In genomic region chr2:130393318-130393910, GRCh38 we compare ENCODE assay signal across 17 cellular contexts. TPM values are rescaled to one million over a fixed set of nuclear protein-coding genes. Genes with fewer than 3 reads are reported as not detected.
DNase-seq lines count a peak whose midpoint lies in the region; TF ChIP-seq lines count a peak whose summit lies in the region.
"Had no signal": no experiment of that assay in that cellular context is flagged by ENCODE, and none has a peak within 500 bp of the region (broad histone marks: within the 10 kb centered on the region; RNA-seq: fewer than 3 reads in every experiment).

No MANE protein-coding gene starts in this region.

- no peak overlapping the region for H3K4me3 ChIP-seq in PC-9
- H3K4me3 ChIP-seq: lower lobe of right lung, upper lobe of right lung had no signal

- no peak overlapping the region for H2AFZ ChIP-seq in PC-9

- H3K27ac ChIP-seq in PC-9, result no peak overlapping the region
- H3K27ac ChIP-seq: lower lobe of right lung, upper lobe of right lung had no signal

- peaks cover 4% of the 10 kb centered on the region; the same call in 1 of the 2 replicates for H3F3A ChIP-seq in PC-9 (ENCODE audit: insufficient read depth, low read depth)

- 0 out of 2 replicates have a peak overlapping the region, but pooled peaks have one; percentile 21 for H3K4me2 ChIP-seq in PC-9

- H3K9me3 Mint-ChIP-seq in activated naive CD8-positive, alpha-beta T cell (ENCODE audit: low read depth), result no peaks in the 10 kb centered on the region
- H3K9me3 Mint-ChIP-seq in activated naive CD8-positive, alpha-beta T cell treated with anti-CD3 and anti-CD28 coated beads for 36 hours, result no peaks in the 10 kb centered on the region
- H3K9me3 Mint-ChIP-seq in type B pancreatic cell, result peaks cover 4% of the 10 kb centered on the region
- H3K9me3 Mint-ChIP-seq: CD8-positive, alpha-beta memory T cell had no signal

- POLR2A ChIA-PET in PC-9 (lab: Charles Lee; ENCODE audit: unreplicated experiment), result interaction anchor here (0.6 kb wide), 1 partner anchor 20 kb away, joined by 4 read pairs; no protein-coding TSS in a partner anchor

- H3K4me1 ChIP-seq in PC-9 (replicated peaks; ENCODE audit: insufficient read depth), result peaks cover 15% of the 10 kb centered on the region; the same call in 1 of the 2 replicates

- no TSS peak for BruUV-seq in PC-9 (replicated peaks; lab: Mats Ljungman, UMichigan)

- no peaks in the 10 kb centered on the region for H3K9me2 ChIP-seq in PC-9 (ENCODE audit: insufficient read depth)

- H3K27me3 Mint-ChIP-seq in activated naive CD8-positive, alpha-beta T cell, result peaks cover 15% of the 10 kb centered on the region
- peaks cover 42% of the 10 kb centered on the region for H3K27me3 Mint-ChIP-seq in activated naive CD8-positive, alpha-beta T cell treated with anti-CD3 and anti-CD28 coated beads for 36 hours
- H3K27me3 Mint-ChIP-seq in type B pancreatic cell, result peaks cover 26% of the 10 kb centered on the region

- no peaks in the 10 kb centered on the region for H3K36me3 ChIP-seq in PC-9 (ENCODE audit: low read depth)
- H3K36me3 ChIP-seq: lower lobe of right lung, upper lobe of right lung had no signal

- H3K27me3 ChIP-seq in PC-9 (ENCODE audit: insufficient read depth, low read depth), result peaks cover 7% of the 10 kb centered on the region
- H3K27me3 ChIP-seq: upper lobe of right lung had no signal

- no peaks in the 10 kb centered on the region for H4K20me1 ChIP-seq in PC-9 (ENCODE audit: insufficient read depth)

- TF ChIP-seq CTCF in PC-9 (conservative IDR thresholded peaks at IDR 0.05) (no peak), type B pancreatic cell (conservative IDR thresholded peaks at IDR 0.05) (no peak)

- CTCF ChIA-PET in PC-9 (lab: Charles Lee), result no interaction called here

- no peak for DNase-seq in activated naive CD8-positive, alpha-beta T cell treated with anti-CD3 and anti-CD28 coated beads for 36 hours
- peak; percentile 60 to 78 for DNase-seq in PC-9
- peak; percentile 33 for DNase-seq in glomerular visceral epithelial cell (ENCODE audit: extremely low spot score)
- no peak for DNase-seq in type B pancreatic cell (ENCODE audit: extremely low spot score, unreplicated experiment)
- no peak for DNase-seq in mesenteric fat pad (ENCODE audit: low spot score)
- DNase-seq in stimulated activated CD4-positive, alpha-beta T cell treated with anti-CD3 and anti-CD28 coated beads, Interleukin-2, amount 100 ng/mL, for 24 hours, result no peak
- no peak for DNase-seq in inferior parietal cortex (ENCODE audit: extremely low spot score)
- DNase-seq: activated CD4-positive, alpha-beta T cell treated with anti-CD3 and anti-CD28 coated beads, Interleukin-2, amount 50 U/mL, for 48 hours; anterior cingulate cortex; CD8-positive, alpha-beta memory T cell; lower lobe of right lung; NCI-H1694; NCI-H526; nucleus accumbens; stimulated activated naive CD4-positive, alpha-beta T cell; upper lobe of right lung had no signal

- intact Hi-C loops in PC-9 (cut with micrococcal nuclease; ENCODE audit: unreplicated experiment), result loop anchor here (1.0 to 5.0 kb wide), 3 partner anchors 21 to 51 kb away; partner anchors contain the start of genes IMP4 and PTPN18

- no peaks in the 10 kb centered on the region for H3K9me3 ChIP-seq in PC-9 (ENCODE audit: insufficient read depth, low read depth)
- H3K9me3 ChIP-seq: lower lobe of right lung, upper lobe of right lung had no signal

- peaks cover 13% of the 10 kb centered on the region for H3K4me1 Mint-ChIP-seq in activated naive CD8-positive, alpha-beta T cell (ENCODE audit: low read depth)
- H3K4me1 Mint-ChIP-seq in activated naive CD8-positive, alpha-beta T cell treated with anti-CD3 and anti-CD28 coated beads for 36 hours, result peaks cover 11% of the 10 kb centered on the region
- H3K4me1 Mint-ChIP-seq in type B pancreatic cell (ENCODE audit: unreplicated experiment), result peaks cover 12% of the 10 kb centered on the region

- H3K79me2 ChIP-seq in PC-9 (ENCODE audit: low read depth), result no peaks in the 10 kb centered on the region

- H3K36me3 Mint-ChIP-seq in activated naive CD8-positive, alpha-beta T cell, result peaks cover 5% of the 10 kb centered on the region
- peaks cover 2% of the 10 kb centered on the region for H3K36me3 Mint-ChIP-seq in activated naive CD8-positive, alpha-beta T cell treated with anti-CD3 and anti-CD28 coated beads for 36 hours
- H3K36me3 Mint-ChIP-seq in type B pancreatic cell, result no peaks in the 10 kb centered on the region

- H3K4me3 Mint-ChIP-seq in activated naive CD8-positive, alpha-beta T cell, result peak overlapping the region; percentile 4
- no peak overlapping the region for H3K4me3 Mint-ChIP-seq in activated naive CD8-positive, alpha-beta T cell treated with anti-CD3 and anti-CD28 coated beads for 36 hours
- H3K4me3 Mint-ChIP-seq in type B pancreatic cell, result peak overlapping the region; percentile 54

- H3K27ac Mint-ChIP-seq in activated naive CD8-positive, alpha-beta T cell, result no peak overlapping the region
- no peak overlapping the region for H3K27ac Mint-ChIP-seq in activated naive CD8-positive, alpha-beta T cell treated with anti-CD3 and anti-CD28 coated beads for 36 hours
- peak overlapping the region; percentile 43 for H3K27ac Mint-ChIP-seq in type B pancreatic cell
- H3K27ac Mint-ChIP-seq: CD8-positive, alpha-beta memory T cell had no signal

RNA-seq across cellular contexts. Expression of gene PTPN18, which starts 37.6 kb away (rescaled TPM):
- total RNA-seq in activated naive CD8-positive, alpha-beta T cell treated with anti-CD3 and anti-CD28 coated beads for 36 hours, result 10 to 100 TPM; 36.4 to 37.2 TPM
- total RNA-seq in PC-9 (2021) (54.5 and 55.9 TPM in 2 replicates), type B pancreatic cell (ENCODE audit: low replicate concordance) (35.8 and 37.5 TPM in 2 replicates), mesenteric fat pad (52.2 TPM)

RNA-seq across cellular contexts. Expression of gene IMP4, which starts 50.7 kb away (rescaled TPM):
- 100 to 1,000 TPM; 225 TPM for total RNA-seq in activated naive CD8-positive, alpha-beta T cell treated with anti-CD3 and anti-CD28 coated beads for 36 hours
- 76.8 and 82.6 TPM in 2 replicates for total RNA-seq in PC-9 (2021)
- total RNA-seq in type B pancreatic cell (ENCODE audit: low replicate concordance), result 53.6 and 67.0 TPM in 2 replicates
- 104 TPM for total RNA-seq in mesenteric fat pad

Comparison
In these comparisons a context has a peak if more than half of its experiments do, and no peak if none do; other contexts are left out.
1. DNase-seq: peak in PC-9 (2 of 2) and glomerular visceral epithelial cell (single experiment); none in activated naive CD8-positive, alpha-beta T cell treated with anti-CD3 and anti-CD28 coated beads for 36 hours (single experiment), type B pancreatic cell (single experiment), mesenteric fat pad (single experiment), stimulated activated CD4-positive, alpha-beta T cell treated with anti-CD3 and anti-CD28 coated beads, Interleukin-2, amount 100 ng/mL, for 24 hours (0 of 2) and inferior parietal cortex (single experiment).